In genomic region chr5:151138114-151138513, GRCh38 we compare ENCODE assay signal across 25 cellular contexts. TPM values are rescaled to one million over a fixed set of nuclear protein-coding genes. Genes with fewer than 3 reads are reported as not detected.
A peak's percentile ranks its signal among the peaks of the same experiment; 100 is the strongest.
DNase-seq lines count a peak whose midpoint lies in the region; ATAC-seq and TF ChIP-seq lines count a peak whose summit lies in the region.
"Had no signal": no experiment of that assay in that cellular context is flagged by ENCODE, and none has a peak within 500 bp of the region (broad histone marks: within the 10 kb centered on the region; RNA-seq: fewer than 3 reads in every experiment).

No MANE protein-coding gene starts in this region.

- DNase-seq in activated CD4-positive, alpha-beta T cell treated with anti-CD3 and anti-CD28 coated beads, Interleukin-2, amount 10 ng/mL, durations not matched to agents 7 days and 5 days: no peak
- DNase-seq in activated CD4-positive, alpha-beta T cell treated with anti-CD3 and anti-CD28 coated beads for 48 hours: no peak
- no peak for DNase-seq in naive thymus-derived CD4-positive, alpha-beta T cell
- DNase-seq in type B pancreatic cell (ENCODE audit: extremely low spot score, unreplicated experiment): no peak
- DNase-seq: activated effector memory CD4-positive, alpha-beta T cell treated with Interleukin-2 at 50 U/mL for 16 hours; anterior cingulate cortex; Caco-2; DND-41; GOT3; IMR-90; mammary epithelial cell; NCI-H1105; NCI-H345; stimulated activated CD4-positive, alpha-beta T cell treated with anti-CD3 and anti-CD28 coated beads, Interleukin-2, amount 100 ng/mL, for 24 hours; testis; uterus had no signal

- H3K4me1 ChIP-seq in naive thymus-derived CD4-positive, alpha-beta T cell (ENCODE audit: control insufficient read depth in 2 of 2, insufficient read depth in 2 of 2, low read length in 2 of 2): peaks cover 51 to 61% of the 10 kb centered on the region in 2 donors
- H3K4me1 ChIP-seq: Caco-2, uterus had no signal

- H3K4me3 Mint-ChIP-seq in activated CD4-positive, alpha-beta T cell treated with anti-CD3 and anti-CD28 coated beads, Interleukin-2, amount 10 ng/mL, durations not matched to agents 7 days and 5 days: no peak overlapping the region
- H3K4me3 Mint-ChIP-seq in IgD-negative memory B cell (peak overlapping the region in 1 of 4 donors; percentile 8), type B pancreatic cell (no peak overlapping the region)
- no peak overlapping the region for H3K4me3 Mint-ChIP-seq in activated T-helper 17 cell treated with anti-CD3 and anti-CD28 coated beads, Interleukin-2, amount 50 U/mL, for 72 hours
- peak overlapping the region in 5 of 10 donors; percentile 38 to 96 (median 88) for H3K4me3 Mint-ChIP-seq in naive thymus-derived CD4-positive, alpha-beta T cell
- H3K4me3 Mint-ChIP-seq: dendritic cell treated with granulocyte-macrophage colony-stimulating factor and Interleukin-4, amounts not matched to agents 40 ng/mL and 50 ng/mL, for 4 days; WTC11 had no signal

- H3K9me3 Mint-ChIP-seq in activated CD4-positive, alpha-beta T cell treated with anti-CD3 and anti-CD28 coated beads, Interleukin-2, amount 10 ng/mL, durations not matched to agents 7 days and 5 days: no peaks in the 10 kb centered on the region
- H3K9me3 Mint-ChIP-seq in IgD-negative memory B cell (no peaks in the 10 kb centered on the region), type B pancreatic cell (no peaks in the 10 kb centered on the region)
- H3K9me3 Mint-ChIP-seq in activated T-helper 17 cell treated with anti-CD3 and anti-CD28 coated beads, Interleukin-2, amount 50 U/mL, for 72 hours: no peaks in the 10 kb centered on the region
- no peaks in the 10 kb centered on the region for H3K9me3 Mint-ChIP-seq in naive thymus-derived CD4-positive, alpha-beta T cell
- H3K9me3 Mint-ChIP-seq: dendritic cell treated with granulocyte-macrophage colony-stimulating factor and Interleukin-4, amounts not matched to agents 40 ng/mL and 50 ng/mL, for 4 days; WTC11 had no signal

- no peaks in the 10 kb centered on the region for H3K27me3 ChIP-seq in naive thymus-derived CD4-positive, alpha-beta T cell (ENCODE audit: control insufficient read depth in 2 of 2, insufficient read depth in 2 of 2, low read length in 2 of 2)
- H3K27me3 ChIP-seq: testis, uterus had no signal

- H3K27ac Mint-ChIP-seq in activated CD4-positive, alpha-beta T cell treated with anti-CD3 and anti-CD28 coated beads, Interleukin-2, amount 10 ng/mL, durations not matched to agents 7 days and 5 days: peak overlapping the region; percentile 21
- peak overlapping the region; percentile 20 to 95 (median 59) for H3K27ac Mint-ChIP-seq in IgD-negative memory B cell
- H3K27ac Mint-ChIP-seq in activated T-helper 17 cell treated with anti-CD3 and anti-CD28 coated beads, Interleukin-2, amount 50 U/mL, for 72 hours: peak overlapping the region; percentile 44
- H3K27ac Mint-ChIP-seq in naive thymus-derived CD4-positive, alpha-beta T cell: peak overlapping the region; percentile 16 to 99 (median 89)
- H3K27ac Mint-ChIP-seq in type B pancreatic cell: no peak overlapping the region
- H3K27ac Mint-ChIP-seq: dendritic cell treated with granulocyte-macrophage colony-stimulating factor and Interleukin-4, amounts not matched to agents 40 ng/mL and 50 ng/mL, for 4 days; WTC11 had no signal

- intact Hi-C loops in naive thymus-derived CD4-positive, alpha-beta T cell (cut with micrococcal nuclease): no loop called here

- ATAC-seq in activated T-helper 17 cell treated with anti-CD3 and anti-CD28 coated beads, Interleukin-2, amount 50 U/mL, for 72 hours (replicated peaks): no peak
- ATAC-seq in naive thymus-derived CD4-positive, alpha-beta T cell: no peak
- no peak for ATAC-seq in GM18498 (IDR thresholded peaks at IDR 0.05; ENCODE audit: unreplicated experiment)
- no peak for ATAC-seq in GM21717 (IDR thresholded peaks at IDR 0.05; ENCODE audit: unreplicated experiment)
- ATAC-seq: WTC11 had no signal

- H3K27ac ChIP-seq in naive thymus-derived CD4-positive, alpha-beta T cell (ENCODE audit: low read depth, low read length): peak overlapping the region; percentile 68
- H3K27ac ChIP-seq: RWPE1, SK-N-MC, testis, uterus had no signal

- POLR2A ChIA-PET in activated CD4-positive, alpha-beta T cell treated with anti-CD3 and anti-CD28 coated beads, Interleukin-2, amount 10 ng/mL, durations not matched to agents 7 days and 5 days (lab: Charles Lee): no interaction called here
- POLR2A ChIA-PET in naive thymus-derived CD4-positive, alpha-beta T cell (lab: Charles Lee): interaction anchor here (31.2 kb wide), 1 partner anchor 17 kb away, joined by 760 read pairs; the partner anchor contains the start of gene ANXA6

- H3K9me3 ChIP-seq in naive thymus-derived CD4-positive, alpha-beta T cell (ENCODE audit: control insufficient read depth in 2 of 3, low read length in 3 of 3): no peaks in the 10 kb centered on the region
- H3K9me3 ChIP-seq: Caco-2, testis, uterus had no signal

- H3K4me1 Mint-ChIP-seq in activated CD4-positive, alpha-beta T cell treated with anti-CD3 and anti-CD28 coated beads, Interleukin-2, amount 10 ng/mL, durations not matched to agents 7 days and 5 days: peaks cover 61% of the 10 kb centered on the region
- peaks cover 62 to 85% (median 64%) of the 10 kb centered on the region in 3 donors for H3K4me1 Mint-ChIP-seq in IgD-negative memory B cell
- H3K4me1 Mint-ChIP-seq in activated T-helper 17 cell treated with anti-CD3 and anti-CD28 coated beads, Interleukin-2, amount 50 U/mL, for 72 hours: peaks cover 71% of the 10 kb centered on the region
- peaks cover 68 to 100% (median 91%) of the 10 kb centered on the region in 7 donors for H3K4me1 Mint-ChIP-seq in naive thymus-derived CD4-positive, alpha-beta T cell
- H3K4me1 Mint-ChIP-seq in type B pancreatic cell (ENCODE audit: unreplicated experiment): peaks cover 19% of the 10 kb centered on the region

- H3K36me3 Mint-ChIP-seq in activated CD4-positive, alpha-beta T cell treated with anti-CD3 and anti-CD28 coated beads, Interleukin-2, amount 10 ng/mL, durations not matched to agents 7 days and 5 days (ENCODE audit: low read depth): peaks cover 80% of the 10 kb centered on the region
- H3K36me3 Mint-ChIP-seq in IgD-negative memory B cell (peaks cover 25% of the 10 kb centered on the region), type B pancreatic cell (peaks cover 26% of the 10 kb centered on the region)
- peaks cover 98% of the 10 kb centered on the region for H3K36me3 Mint-ChIP-seq in activated T-helper 17 cell treated with anti-CD3 and anti-CD28 coated beads, Interleukin-2, amount 50 U/mL, for 72 hours (ENCODE audit: low read depth)
- peaks cover 30 to 71% (median 60%) of the 10 kb centered on the region in 5 donors for H3K36me3 Mint-ChIP-seq in naive thymus-derived CD4-positive, alpha-beta T cell

- CTCF ChIA-PET in activated CD4-positive, alpha-beta T cell treated with anti-CD3 and anti-CD28 coated beads, Interleukin-2, amount 10 ng/mL, durations not matched to agents 7 days and 5 days (lab: Charles Lee): interaction anchor here (1.0 to 4.2 kb wide), 3 partner anchors 12 to 87 kb away, joined by 3 to 29 read pairs (median 18); no protein-coding TSS in a partner anchor
- CTCF ChIA-PET in naive thymus-derived CD4-positive, alpha-beta T cell (lab: Charles Lee): interaction anchor here (0.7 to 4.9 kb wide), 3 partner anchors 11 to 27 kb away, joined by 3 to 27 read pairs (median 23); no protein-coding TSS in a partner anchor

- H3K36me3 ChIP-seq in naive thymus-derived CD4-positive, alpha-beta T cell (ENCODE audit: control insufficient read depth in 2 of 3, insufficient read depth in 3 of 3, low read length in 3 of 3): peaks cover 42 to 67% (median 52%) of the 10 kb centered on the region in 3 experiments
- H3K36me3 ChIP-seq: uterus had no signal

- no peak overlapping the region for H3K4me3 ChIP-seq in naive thymus-derived CD4-positive, alpha-beta T cell (ENCODE audit: low read length)
- H3K4me3 ChIP-seq: SK-N-MC, skin epidermis, testis, uterus had no signal

- TF ChIP-seq CTCF in type B pancreatic cell (conservative IDR thresholded peaks at IDR 0.05): no peak

- no peaks in the 10 kb centered on the region for H3K27me3 Mint-ChIP-seq in activated CD4-positive, alpha-beta T cell treated with anti-CD3 and anti-CD28 coated beads, Interleukin-2, amount 10 ng/mL, durations not matched to agents 7 days and 5 days
- H3K27me3 Mint-ChIP-seq in IgD-negative memory B cell (no peaks in the 10 kb centered on the region), type B pancreatic cell (no peaks in the 10 kb centered on the region)
- H3K27me3 Mint-ChIP-seq in activated T-helper 17 cell treated with anti-CD3 and anti-CD28 coated beads, Interleukin-2, amount 50 U/mL, for 72 hours: no peaks in the 10 kb centered on the region
- no peaks in the 10 kb centered on the region for H3K27me3 Mint-ChIP-seq in naive thymus-derived CD4-positive, alpha-beta T cell
- H3K27me3 Mint-ChIP-seq: dendritic cell treated with granulocyte-macrophage colony-stimulating factor and Interleukin-4, amounts not matched to agents 40 ng/mL and 50 ng/mL, for 4 days had no signal

RNA-seq across cellular contexts. Expression of gene ANXA6, which starts 19.5 kb away (rescaled TPM):
- 100 to 1,000 TPM; 494 to 508 TPM for total RNA-seq in activated CD4-positive, alpha-beta T cell treated with anti-CD3 and anti-CD28 coated beads, Interleukin-2, amount 10 ng/mL, durations not matched to agents 7 days and 5 days
- polyA plus RNA-seq in IgD-negative memory B cell: 298 TPM
- 100 to 1,000 TPM; 432 to 559 TPM for total RNA-seq in activated T-helper 17 cell treated with anti-CD3 and anti-CD28 coated beads, Interleukin-2, amount 50 U/mL, for 72 hours
- total RNA-seq in naive thymus-derived CD4-positive, alpha-beta T cell: 100 to 1,000 TPM; 212 to 512 (median 272) TPM
- 100 to 1,000 TPM; 272 to 295 TPM for polyA plus RNA-seq in naive thymus-derived CD4-positive, alpha-beta T cell
- 42.8 and 200 TPM in 2 replicates for total RNA-seq in type B pancreatic cell (ENCODE audit: low replicate concordance)

RNA-seq across cellular contexts. Expression of gene TNIP1, which starts 57.3 kb away (rescaled TPM):
- 100 to 1,000 TPM; 127 TPM for total RNA-seq in activated CD4-positive, alpha-beta T cell treated with anti-CD3 and anti-CD28 coated beads, Interleukin-2, amount 10 ng/mL, durations not matched to agents 7 days and 5 days
- polyA plus RNA-seq in IgD-negative memory B cell: 78.3 TPM
- 100 to 1,000 TPM; 316 to 609 TPM for total RNA-seq in activated T-helper 17 cell treated with anti-CD3 and anti-CD28 coated beads, Interleukin-2, amount 50 U/mL, for 72 hours
- total RNA-seq in naive thymus-derived CD4-positive, alpha-beta T cell: 100 to 1,000 TPM; 124 to 234 (median 131) TPM
- polyA plus RNA-seq in naive thymus-derived CD4-positive, alpha-beta T cell: 10 to 100 TPM; 28.9 to 45.2 TPM
- total RNA-seq in type B pancreatic cell (ENCODE audit: low replicate concordance): 63.6 and 89.2 TPM in 2 replicates
